Comparison of ENCODE assay signal across 17 cellular contexts in genomic region chr1:230709619-230710542, GRCh38. TPM values are rescaled to one million over a fixed set of nuclear protein-coding genes. Genes with fewer than 3 reads are reported as not detected.
DNase-seq lines count a peak whose midpoint lies in the region; ATAC-seq, FAIRE-seq and TF ChIP-seq lines count a peak whose summit lies in the region.
"Had no signal": no experiment of that assay in that cellular context is flagged by ENCODE, and none has a peak within 500 bp of the region (broad histone marks: within the 10 kb centered on the region; RNA-seq: fewer than 3 reads in every experiment).

No MANE protein-coding gene starts in this region.

- H3K27me3 ChIP-seq in heart right ventricle (no peaks in the 10 kb centered on the region), K562 (ENCODE audit: control insufficient read depth in 2 of 2, insufficient read depth in 2 of 2, low read length in 2 of 2) (peaks cover 60 to 94% of the 10 kb centered on the region in 2 experiments), neural progenitor cell (no peaks in the 10 kb centered on the region)
- H3K27me3 ChIP-seq: BLaER1 treated with 17β-estradiol and CSF1 and Interleukin-3, amounts not matched to agents 10 nM and 100 nM had no signal

- CTCF ChIA-PET in K562 (lab: Yijun Ruan, JAX; ENCODE audit: low intra/inter-chr PET ratio) = no interaction called here

- H3K9me3 Mint-ChIP-seq in neural progenitor cell = no peaks in the 10 kb centered on the region

- no peak for TF ChIP-seq EP300 in K562 (IDR thresholded peaks at IDR 0.05; ENCODE audit: low read length)

- H3K79me2 ChIP-seq in K562 (ENCODE audit: control insufficient read depth, insufficient read depth, low read length) (no peaks in the 10 kb centered on the region), neural progenitor cell (ENCODE audit: low read depth) (no peaks in the 10 kb centered on the region)

- TF ChIP-seq CTCF in heart right ventricle (IDR thresholded peaks at IDR 0.05) (no peak), K562 (IDR thresholded peaks at IDR 0.05 in 2 of 3, conservative IDR thresholded peaks at IDR 0.05 in 1 of 3; ENCODE audit: insufficient read depth in 2 of 3, low read depth in 1 of 3, low read length in 3 of 3) (no peak), neural progenitor cell (IDR thresholded peaks at IDR 0.05) (no peak)

- peak overlapping the region in 1 of 10 donors; percentile 8 for H3K27ac ChIP-seq in heart right ventricle
- H3K27ac ChIP-seq in K562 (ENCODE audit: extremely low read depth, low read depth, low read length) = no peak overlapping the region
- no peak overlapping the region for H3K27ac ChIP-seq in neural progenitor cell
- H3K27ac ChIP-seq: BLaER1 treated with 17β-estradiol and CSF1 and Interleukin-3, amounts not matched to agents 10 nM and 100 nM; HL-60 had no signal

- no peak for TF ChIP-seq POLR2A in K562 (conservative IDR thresholded peaks at IDR 0.05)

- peaks cover 0 to 71% (median 20%) of the 10 kb centered on the region in 9 donors for H3K4me1 ChIP-seq in heart right ventricle
- H3K4me1 ChIP-seq in K562 (replicated peaks in 1 of 2; ENCODE audit: control insufficient read depth in 2 of 2, insufficient read depth in 2 of 2, low read length in 2 of 2) = peaks cover 0 to 12% of the 10 kb centered on the region in 2 experiments; a peak in 2 of 5 replicates
- peaks cover 9% of the 10 kb centered on the region for H3K4me1 ChIP-seq in neural progenitor cell

- no peak overlapping the region for H3K4me2 ChIP-seq in K562 (ENCODE audit: insufficient read depth, low read length)
- no peak overlapping the region for H3K4me2 ChIP-seq in neural progenitor cell
- H3K4me2 ChIP-seq: BLaER1 treated with 17β-estradiol and CSF1 and Interleukin-3, amounts not matched to agents 10 nM and 100 nM had no signal

- intact Hi-C loops in heart right ventricle (cut with DNase I) (loop anchor here in 3 of 10 donors (5.0 kb wide), 2 partner anchors 42 to 62 kb away; no protein-coding TSS in a partner anchor), cardiac septum (cut with DNase I) (loop anchor here (5.0 kb wide), 2 partner anchors 42 to 62 kb away; no protein-coding TSS in a partner anchor), K562 (cut with micrococcal nuclease) (no loop called here)

- no peak overlapping the region for H3K27ac Mint-ChIP-seq in neural progenitor cell
- H3K27ac Mint-ChIP-seq: CD4-positive, CD25-positive, alpha-beta regulatory T cell had no signal

- DNase-seq in heart right ventricle (no peak), cardiac septum (ENCODE audit: low spot score) (no peak), K562 (ENCODE audit: extremely low read depth in 1 of 4, low spot score in 3 of 4) (no peak), left lobe of liver (ENCODE audit: low spot score) (peak; percentile 69), neural progenitor cell (ENCODE audit: low spot score) (peak; percentile 8), DMS53 (lab: John Stamatoyannopoulos, UW) (no peak), GM03348 (ENCODE audit: low spot score) (no peak)
- DNase-seq: ACHN; CD4-positive, CD25-positive, alpha-beta regulatory T cell; HCEC 1CT; IMR-90 had no signal

- no peak for TF ChIP-seq RAD21 in K562 (CRISPR knock-in tag; conservative IDR thresholded peaks at IDR 0.05 in 1 of 2, IDR thresholded peaks at IDR 0.05 in 1 of 2)

- no peak overlapping the region for H3K4me3 Mint-ChIP-seq in neural progenitor cell
- H3K4me3 Mint-ChIP-seq: CD4-positive, CD25-positive, alpha-beta regulatory T cell had no signal

- in situ Hi-C loops in K562 (cut with MboI) = no loop called here

- ATAC-seq in heart right ventricle (no peak), K562 (peak; percentile 13; the same call in 1 of the 3 replicates), left lobe of liver (peak; percentile 7), GM18520 (IDR thresholded peaks at IDR 0.05; ENCODE audit: unreplicated experiment) (no peak)

- H4K20me1 ChIP-seq in K562 (replicated peaks; ENCODE audit: control insufficient read depth, insufficient read depth, low read length) (peaks cover 5% of the 10 kb centered on the region; the same call in 1 of the 2 replicates), neural progenitor cell (ENCODE audit: low read depth) (no peaks in the 10 kb centered on the region)
- H4K20me1 ChIP-seq: BLaER1 treated with 17β-estradiol and CSF1 and Interleukin-3, amounts not matched to agents 10 nM and 100 nM had no signal

- no peaks in the 10 kb centered on the region for H3F3A ChIP-seq in neural progenitor cell (ENCODE audit: low read depth)

- H3K4me1 Mint-ChIP-seq in neural progenitor cell = peaks cover 23% of the 10 kb centered on the region

- POLR2A ChIA-PET in K562 (lab: Yijun Ruan, JAX) = interaction anchor here (1.4 kb wide), 1 partner anchor 57 kb away, joined by 4 read pairs; no protein-coding TSS in a partner anchor

- H3K36me3 Mint-ChIP-seq in neural progenitor cell = no peaks in the 10 kb centered on the region
- H3K36me3 Mint-ChIP-seq: CD4-positive, CD25-positive, alpha-beta regulatory T cell had no signal

- H3K4me3 ChIP-seq in heart right ventricle = peak overlapping the region in 7 of 10 donors; percentile 5 to 63 (median 21)
- H3K4me3 ChIP-seq in K562 = no peak overlapping the region
- no peak overlapping the region for H3K4me3 ChIP-seq in neural progenitor cell
- H3K4me3 ChIP-seq: BLaER1 treated with 17β-estradiol and CSF1 and Interleukin-3, amounts not matched to agents 10 nM and 100 nM had no signal

- H3K36me3 ChIP-seq in heart right ventricle = peaks cover 0 to 45% (median 0%) of the 10 kb centered on the region in 9 donors
- no peaks in the 10 kb centered on the region for H3K36me3 ChIP-seq in K562 (ENCODE audit: control insufficient read depth, insufficient read depth, low read length)
- no peaks in the 10 kb centered on the region for H3K36me3 ChIP-seq in neural progenitor cell
- H3K36me3 ChIP-seq: BLaER1 treated with 17β-estradiol and CSF1 and Interleukin-3, amounts not matched to agents 10 nM and 100 nM had no signal

- H3K9me1 ChIP-seq in K562 (ENCODE audit: control insufficient read depth, insufficient read depth, low read length) = no peaks in the 10 kb centered on the region

- H3K9me3 ChIP-seq in heart right ventricle = no peaks in the 10 kb centered on the region
- no peaks in the 10 kb centered on the region for H3K9me3 ChIP-seq in K562 (replicated peaks; ENCODE audit: control insufficient read depth, insufficient read depth, low read depth, low read length)
- no peaks in the 10 kb centered on the region for H3K9me3 ChIP-seq in neural progenitor cell (ENCODE audit: low read depth)
- H3K9me3 ChIP-seq: BLaER1 treated with 17β-estradiol and CSF1 and Interleukin-3, amounts not matched to agents 10 nM and 100 nM had no signal

- FAIRE-seq in K562 (lab: Jason Lieb, UNC) = no peak
- FAIRE-seq: GM12891 had no signal

- H3K27me3 Mint-ChIP-seq in neural progenitor cell (ENCODE audit: insufficient read depth, low read depth) = peaks cover 14% of the 10 kb centered on the region
- H3K27me3 Mint-ChIP-seq: CD4-positive, CD25-positive, alpha-beta regulatory T cell had no signal

- WGBS in heart right ventricle, 2 donors = 75 to 78% methylated on average over 18 of the region's 18 CpGs
- 14% methylated on average over 18 of the region's 18 CpGs for WGBS in K562 (ENCODE audit: insufficient coverage, low coverage, missing lambda C conversion rate)

- no TSS peak for BruUV-seq in K562 (replicated peaks; lab: Mats Ljungman, UMichigan)

- no peak overlapping the region for H3K9ac ChIP-seq in K562 (ENCODE audit: insufficient read depth in 1 of 2, low read depth in 2 of 2, low read length in 2 of 2)
- H3K9ac ChIP-seq in neural progenitor cell = no peak overlapping the region
- H3K9ac ChIP-seq: BLaER1 treated with 17β-estradiol and CSF1 and Interleukin-3, amounts not matched to agents 10 nM and 100 nM had no signal

- H2AFZ ChIP-seq in K562 (ENCODE audit: low read depth, low read length) (no peak overlapping the region), neural progenitor cell (replicated peaks) (no peak overlapping the region)

RNA-seq across cellular contexts. Expression of gene AGT, which starts 4.0 kb away (rescaled TPM):
- total RNA-seq in heart right ventricle (10 to 100 TPM; 44.2 to 87.5 (median 63.3) TPM), cardiac septum (71.0 TPM), K562 (2014; rRNA removed) (not detected in 2 replicates), K562 (2014; rRNA removed; fragmentation: Illumina TruSeq; extraction: Trizol) (not detected in 2 replicates), K562 (2015; rRNA removed; fragmentation: Illumina TruSeq; extraction: Trizol) (not detected in 2 replicates), K562 (2021) (0.40 and 0.78 TPM in 2 replicates), left lobe of liver (2,376 TPM), neural progenitor cell (ENCODE audit: low replicate concordance) (0.15 and 0.80 TPM in 2 replicates)
- polyA plus RNA-seq in heart right ventricle (10 to 100 TPM; 52.6 to 94.7 TPM), K562 (2011; rRNA removed) (not detected in 2 replicates), K562 (2014; fragmentation: Illumina TruSeq; extraction: Trizol) (not detected in 2 replicates), K562 (2014; fragmentation: Nextera tagmentation; extraction: Ambion mirVana) (not detected), K562 (2014; rRNA removed) (not detected in 2 replicates)
- total RNA-seq in K562 (2011; cell fraction: chromatin; rRNA removed; ENCODE audit: low replicate concordance) = not detected in 2 replicates
- not detected in 2 replicates for total RNA-seq in K562 (2011; cell fraction: nucleolus; rRNA removed)
- total RNA-seq in K562 (2011; cell fraction: nucleoplasm; rRNA removed) = not detected in 2 replicates
- 0.04 TPM in 1 of 2 replicates, not detected in the other for polyA plus RNA-seq in K562 (2011; cell fraction: cytosol; rRNA removed)
- not detected in 2 replicates for polyA plus RNA-seq in K562 (2011; cell fraction: nucleus; rRNA removed)
- polyA plus RNA-seq in K562 (2012) = not detected in 2 replicates
- polyA minus RNA-seq in K562 (2011; rRNA and poly(A)+ RNA removed) = not detected in 2 replicates
- 5.2 TPM in 1 of 2 replicates, not detected in the other for polyA minus RNA-seq in K562 (2011; cell fraction: cytosol; rRNA and poly(A)+ RNA removed)
- not detected in 2 replicates for polyA minus RNA-seq in K562 (2011; cell fraction: nucleus; rRNA and poly(A)+ RNA removed)
- total RNA-seq: CD4-positive, CD25-positive, alpha-beta regulatory T cell; G401 had no signal
- polyA plus RNA-seq: CD4-positive, CD25-positive, alpha-beta regulatory T cell had no signal

RNA-seq across cellular contexts. Expression of gene CAPN9, which starts 37.3 kb away (rescaled TPM):
- total RNA-seq in heart right ventricle (under 1 TPM in 3 of 10 donors, not detected in 7; 0.22 to 0.25 (median 0.24) TPM), cardiac septum (0.38 TPM), K562 (2014; rRNA removed) (not detected in 2 replicates), K562 (2014; rRNA removed; fragmentation: Illumina TruSeq; extraction: Trizol) (not detected in 2 replicates), K562 (2015; rRNA removed; fragmentation: Illumina TruSeq; extraction: Trizol) (not detected in 2 replicates), K562 (2021) (not detected in 2 replicates), left lobe of liver (not detected), neural progenitor cell (ENCODE audit: low replicate concordance) (0.15 and 0.19 TPM in 2 replicates)
- polyA plus RNA-seq in heart right ventricle (not detected), K562 (2011; rRNA removed) (not detected in 2 replicates), K562 (2014; fragmentation: Illumina TruSeq; extraction: Trizol) (not detected in 2 replicates), K562 (2014; fragmentation: Nextera tagmentation; extraction: Ambion mirVana) (not detected), K562 (2014; rRNA removed) (not detected in 2 replicates)
- not detected in 2 replicates for total RNA-seq in K562 (2011; cell fraction: chromatin; rRNA removed; ENCODE audit: low replicate concordance)
- not detected in 2 replicates for total RNA-seq in K562 (2011; cell fraction: nucleolus; rRNA removed)
- total RNA-seq in K562 (2011; cell fraction: nucleoplasm; rRNA removed) = not detected in 2 replicates
- polyA plus RNA-seq in K562 (2011; cell fraction: cytosol; rRNA removed) = not detected in 2 replicates
- not detected in 2 replicates for polyA plus RNA-seq in K562 (2011; cell fraction: nucleus; rRNA removed)
- not detected in 2 replicates for polyA plus RNA-seq in K562 (2012)
- polyA minus RNA-seq in K562 (2011; rRNA and poly(A)+ RNA removed) = not detected in 2 replicates
- polyA minus RNA-seq in K562 (2011; cell fraction: cytosol; rRNA and poly(A)+ RNA removed) = not detected in 2 replicates
- polyA minus RNA-seq in K562 (2011; cell fraction: nucleus; rRNA and poly(A)+ RNA removed) = not detected in 2 replicates
- total RNA-seq: A172; CD4-positive, CD25-positive, alpha-beta regulatory T cell; IMR-90 had no signal
- polyA plus RNA-seq: CD4-positive, CD25-positive, alpha-beta regulatory T cell; IMR-90 had no signal

Comparison
In these comparisons a context has a peak if more than half of its experiments do, and no peak if none do; other contexts are left out.
1. ATAC-seq: peak in K562 (single experiment) and left lobe of liver (single experiment); none in heart right ventricle (0 of 8) and GM18520 (single experiment).
2. DNase-seq: peak in left lobe of liver (single experiment) and neural progenitor cell (single experiment); none in heart right ventricle (0 of 2), cardiac septum (single experiment), K562 (0 of 4), DMS53 (single experiment) and GM03348 (single experiment).
3. H3K4me3 ChIP-seq: peak in heart right ventricle (7 of 10); none in K562 (single experiment) and neural progenitor cell (single experiment).
4. RNA of gene AGT, which starts 4.0 kb away (total RNA-seq): 2,376 TPM in left lobe of liver (single experiment); 71.0 TPM in cardiac septum (single experiment), 44.2 to 87.5 TPM in heart right ventricle, 0.15 to 0.80 TPM in neural progenitor cell and 0.40 to 0.78 TPM in K562; every median in the first group is over 10 times any median in the second.